Comparison of ENCODE assay signal across 13 cellular contexts in the genomic region with DNA sequence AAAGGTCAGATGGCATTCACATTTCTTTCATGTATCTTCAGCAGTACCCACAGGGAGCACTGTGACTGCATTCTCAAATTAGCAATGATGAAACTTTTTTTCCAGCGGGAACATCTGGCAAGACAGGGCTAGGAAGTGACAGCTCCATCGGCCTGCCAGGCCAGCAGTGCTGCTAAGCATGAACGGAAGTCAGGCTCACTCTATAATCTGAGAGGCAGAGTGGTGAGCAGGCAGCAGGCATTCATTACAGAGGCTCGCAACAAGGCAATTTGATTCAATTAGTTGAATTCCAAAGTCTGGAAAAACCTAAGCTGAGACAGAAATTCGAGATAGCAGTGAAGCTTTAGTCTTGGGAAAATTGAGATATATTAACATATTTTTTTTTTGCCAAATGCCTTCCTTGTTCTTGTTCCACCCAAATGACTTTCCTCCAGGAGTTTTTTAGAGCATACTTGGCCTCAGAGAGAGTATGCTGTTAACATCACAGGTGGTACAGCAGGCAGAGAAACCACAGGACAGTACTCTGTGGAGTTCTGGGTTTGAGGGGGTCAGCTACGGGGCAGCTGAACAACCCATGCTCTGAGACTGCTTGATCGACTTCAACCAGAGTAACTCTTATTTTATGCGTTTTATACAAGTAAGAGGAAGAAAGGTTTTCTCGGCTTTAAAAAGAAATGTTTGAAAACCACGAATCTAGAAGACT.
A peak's percentile ranks its signal among the peaks of the same experiment; 100 is the strongest.
DNase-seq lines count a peak whose midpoint lies in the region; TF ChIP-seq lines count a peak whose summit lies in the region.
"Had no signal": no experiment of that assay in that cellular context is flagged by ENCODE, and none has a peak within 500 bp of the region (broad histone marks: within the 10 kb centered on the region; RNA-seq: fewer than 3 reads in every experiment).

No MANE protein-coding gene starts in this region.

- H3K36me3 Mint-ChIP-seq in mesothelial cell of epicardium, result no peaks in the 10 kb centered on the region
- H3K36me3 Mint-ChIP-seq in CD8-positive, alpha-beta memory T cell, result no peaks in the 10 kb centered on the region

- H3K4me3 Mint-ChIP-seq in mesothelial cell of epicardium, result no peak overlapping the region
- H3K4me3 Mint-ChIP-seq in CD8-positive, alpha-beta memory T cell, result no peak overlapping the region
- H3K4me3 Mint-ChIP-seq: B cell, HFFc6 had no signal

- H3K27me3 Mint-ChIP-seq in mesothelial cell of epicardium (ENCODE audit: low read depth), result no peaks in the 10 kb centered on the region
- peaks cover 0 to 2% of the 10 kb centered on the region in 2 donors for H3K27me3 Mint-ChIP-seq in CD8-positive, alpha-beta memory T cell
- H3K27me3 Mint-ChIP-seq: B cell had no signal

- DNase-seq in A673 (ENCODE audit: low spot score), result peak; percentile 82
- peak; percentile 44 for DNase-seq in MG63
- DNase-seq in epithelial cell of proximal tubule (ENCODE audit: low read depth), result no peak
- DNase-seq in mesothelial cell of epicardium (ENCODE audit: low spot score in 2 of 2, unreplicated experiment in 2 of 2), result peak; percentile 22 to 47
- no peak for DNase-seq in GM19240 (ENCODE audit: insufficient read length, low spot score)
- DNase-seq in CD8-positive, alpha-beta memory T cell, result no peak
- no peak for DNase-seq in NCI-H1436 treated with DMSO at 0.1 percent for 48 hours (lab: John Stamatoyannopoulos, UW)
- DNase-seq in NCI-H226, result no peak
- DNase-seq: activated naive CD4-positive, alpha-beta T cell treated with Interleukin-2 at 50 U/mL for 16 hours; HFFc6; IMR-90; occipital lobe had no signal

- peaks cover 14% of the 10 kb centered on the region for H3K4me1 Mint-ChIP-seq in mesothelial cell of epicardium
- no peaks in the 10 kb centered on the region for H3K4me1 Mint-ChIP-seq in CD8-positive, alpha-beta memory T cell
- H3K4me1 Mint-ChIP-seq: B cell had no signal

- no TSS peak for BruUV-seq in A673 (replicated peaks; lab: Mats Ljungman, UMichigan)

- intact Hi-C loops in A673 (cut with micrococcal nuclease; ENCODE audit: unreplicated experiment), result no loop called here

- TF ChIP-seq CTCF in A673 (conservative IDR thresholded peaks at IDR 0.05; ENCODE audit: low read depth, low read length), result peak; percentile 42; the same call in 1 of the 2 replicates
- TF ChIP-seq CTCF in epithelial cell of proximal tubule (conservative IDR thresholded peaks at IDR 0.05; ENCODE audit: low read depth, low read length), result peak; percentile 5
- no peak for TF ChIP-seq CTCF in mesothelial cell of epicardium (IDR thresholded peaks at IDR 0.05; ENCODE audit: unreplicated experiment)

- H3K9me3 ChIP-seq in A673 (ENCODE audit: low read depth, low read length, poor library complexity, severe bottlenecking) (no peaks in the 10 kb centered on the region), MG63 (no peaks in the 10 kb centered on the region)
- H3K9me3 ChIP-seq in CD8-positive, alpha-beta memory T cell (ENCODE audit: low read length), result no peaks in the 10 kb centered on the region

- H3K27me3 ChIP-seq in A673 (replicated peaks; ENCODE audit: insufficient read depth, low read depth, low read length, poor library complexity), result peaks cover 18% of the 10 kb centered on the region
- H3K27me3 ChIP-seq in MG63, result no peaks in the 10 kb centered on the region
- H3K27me3 ChIP-seq in CD8-positive, alpha-beta memory T cell (ENCODE audit: insufficient read depth, low read length, poor library complexity, severe bottlenecking), result no peaks in the 10 kb centered on the region

- peak overlapping the region; percentile 89 for H3K27ac Mint-ChIP-seq in mesothelial cell of epicardium
- H3K27ac Mint-ChIP-seq in CD8-positive, alpha-beta memory T cell, result no peak overlapping the region
- H3K27ac Mint-ChIP-seq: B cell, HFFc6 had no signal

- CTCF ChIA-PET in A673 (lab: Charles Lee), result no interaction called here
- CTCF ChIA-PET in CD8-positive, alpha-beta memory T cell (lab: Charles Lee), result no interaction called here

- no peak overlapping the region for H3K27ac ChIP-seq in A673 (ENCODE audit: low read depth, low read length, poor library complexity, severe bottlenecking)
- no peak overlapping the region for H3K27ac ChIP-seq in CD8-positive, alpha-beta memory T cell (ENCODE audit: low read depth, low read length)

- POLR2A ChIA-PET in A673 (lab: Charles Lee; ENCODE audit: low non-redundant PET), result no interaction called here
- POLR2A ChIA-PET in CD8-positive, alpha-beta memory T cell (lab: Charles Lee), result no interaction called here

- H3K36me3 ChIP-seq in A673 (ENCODE audit: insufficient read depth, low read length, poor library complexity, severe bottlenecking) (no peaks in the 10 kb centered on the region), MG63 (no peaks in the 10 kb centered on the region)
- H3K36me3 ChIP-seq in CD8-positive, alpha-beta memory T cell (ENCODE audit: insufficient read depth, low read length), result no peaks in the 10 kb centered on the region

- no peaks in the 10 kb centered on the region for H3K9me3 Mint-ChIP-seq in mesothelial cell of epicardium
- peaks cover 0 to 3% (median 0%) of the 10 kb centered on the region in 5 donors for H3K9me3 Mint-ChIP-seq in CD8-positive, alpha-beta memory T cell

- H3K4me3 ChIP-seq in A673 (ENCODE audit: low read depth, low read length, poor library complexity, severe bottlenecking) (no peak overlapping the region), MG63 (no peak overlapping the region), epithelial cell of proximal tubule (ENCODE audit: low read depth, low read length) (no peak overlapping the region)
- no peak overlapping the region for H3K4me3 ChIP-seq in CD8-positive, alpha-beta memory T cell (ENCODE audit: low read length)

- peaks cover 7% of the 10 kb centered on the region for H3K4me1 ChIP-seq in A673 (ENCODE audit: insufficient read depth, low read length, poor library complexity, severe bottlenecking)
- no peaks in the 10 kb centered on the region for H3K4me1 ChIP-seq in CD8-positive, alpha-beta memory T cell (ENCODE audit: insufficient read depth, low read length)

Comparison
In these comparisons a context has a peak if more than half of its experiments do, and no peak if none do; other contexts are left out.
1. DNase-seq: peak in A673 (single experiment), MG63 (single experiment) and mesothelial cell of epicardium (2 of 2); none in epithelial cell of proximal tubule (single experiment), GM19240 (single experiment), CD8-positive, alpha-beta memory T cell (0 of 5), NCI-H1436 treated with DMSO at 0.1 percent for 48 hours (single experiment) and NCI-H226 (single experiment).